ENCODE assay signal across 8 cellular contexts in genomic region chr1:36369061-36369470, GRCh38. TPM values are rescaled to one million over a fixed set of nuclear protein-coding genes. Genes with fewer than 3 reads are reported as not detected.
DNase-seq lines count a peak whose midpoint lies in the region; ATAC-seq, FAIRE-seq and TF ChIP-seq lines count a peak whose summit lies in the region.

No MANE protein-coding gene starts in this region.

- FAIRE-seq in kidney (lab: Jason Lieb, UNC) = no peak

- CTCF ChIA-PET in AG04449 (lab: Yijun Ruan, JAX) = interaction anchor here (0.9 to 6.0 kb wide), 23 partner anchors 23 to 272 kb away, joined by 3 to 27 read pairs (median 4); partner anchors contain the start of genes EVA1B, LSM10, THRAP3 and TRAPPC3

- no peak for ATAC-seq in GM19023 (IDR thresholded peaks at IDR 0.05; ENCODE audit: unreplicated experiment)

- no peak overlapping the region for H3K4me3 ChIP-seq in AG04449 (ENCODE audit: low read depth, low read length)
- H3K4me3 ChIP-seq in WI38 (ENCODE audit: low read depth, low read length) = no peak overlapping the region
- H3K4me3 ChIP-seq in kidney (ENCODE audit: low read length in 2 of 2) = no peak overlapping the region

- TF ChIP-seq CTCF in AG04449 (IDR thresholded peaks at IDR 0.05; ENCODE audit: insufficient read depth, low read length, missing control alignments) (peak; percentile 92), WI38 (IDR thresholded peaks at IDR 0.05; ENCODE audit: low read depth, low read length) (peak; percentile 88), kidney (IDR thresholded peaks at IDR 0.05; ENCODE audit: borderline replicate concordance, extremely low read depth, insufficient read depth) (peak; percentile 94)

- peaks cover 7 to 8% of the 10 kb centered on the region in 2 donors for H3K36me3 ChIP-seq in kidney (ENCODE audit: control insufficient read depth in 1 of 2, insufficient read depth in 2 of 2, low read length in 2 of 2)

- H3K4me1 ChIP-seq in kidney (ENCODE audit: control insufficient read depth in 1 of 2, insufficient read depth in 1 of 2, low read depth in 1 of 2, low read length in 2 of 2) = peaks cover 28 to 37% of the 10 kb centered on the region in 2 donors

- no peaks in the 10 kb centered on the region for H3K9me3 ChIP-seq in kidney (ENCODE audit: control insufficient read depth in 1 of 2, low read length in 2 of 2)

- DNase-seq in AG04449 (ENCODE audit: low read depth, low spot score) (no peak), GM19240 (ENCODE audit: insufficient read length, low spot score) (peak; percentile 79), NCI-H2171 (lab: John Stamatoyannopoulos, UW) (peak; percentile 72), brain pericyte (ENCODE audit: low read depth, low spot score) (peak; percentile 36), kidney (no peak)
- peak; percentile 72 for DNase-seq in stimulated activated CD4-positive, alpha-beta T cell treated with anti-CD3 and anti-CD28 coated beads, Interleukin-2, amount 100 ng/mL, for 4 hours (ENCODE audit: low read depth)

- POLR2A ChIA-PET in AG04449 (lab: Yijun Ruan, JAX) = interaction anchor here (1.0 to 1.2 kb wide), 2 partner anchors 9 to 17 kb away, joined by 3 read pairs; no protein-coding TSS in a partner anchor

- H3K27ac ChIP-seq in kidney (ENCODE audit: low read depth in 2 of 2, low read length in 2 of 2) = peak overlapping the region in 1 of 2 donors; percentile 49

- intact Hi-C loops in kidney (cut with DNase I) = no loop called here

- no peak overlapping the region for H3K9ac ChIP-seq in kidney (ENCODE audit: low read length in 2 of 2)

RNA-seq across cellular contexts. Expression of gene STK40, which starts 16.7 kb away (rescaled TPM):
- total RNA-seq in kidney = 39.2 TPM
- polyA plus RNA-seq in kidney (ENCODE audit: insufficient read depth, low read depth, low replicate concordance) = 30.9 TPM

RNA-seq across cellular contexts. Expression of gene LSM10, which starts 28.6 kb away (rescaled TPM):
- 29.5 TPM for total RNA-seq in kidney
- polyA plus RNA-seq in kidney (ENCODE audit: insufficient read depth, low read depth, low replicate concordance) = 91.6 TPM

RNA-seq across cellular contexts. Expression of gene EVA1B, which starts 45.6 kb away (rescaled TPM):
- total RNA-seq in kidney = 31.8 TPM
- 91.8 TPM for polyA plus RNA-seq in kidney (ENCODE audit: insufficient read depth, low read depth, low replicate concordance)

Comparison
In these comparisons a context has a peak if more than half of its experiments do, and no peak if none do; other contexts are left out.
1. DNase-seq: peak in GM19240 (single experiment), NCI-H2171 (single experiment), brain pericyte (single experiment) and stimulated activated CD4-positive, alpha-beta T cell treated with anti-CD3 and anti-CD28 coated beads, Interleukin-2, amount 100 ng/mL, for 4 hours (single experiment); none in AG04449 (single experiment) and kidney (single experiment).
2. Peak in every context shown above with its lines, with median percentiles within 50 percentile points of each other: CTCF ChIP-seq.